ENCODE assay signal across 8 cellular contexts in the genomic region with DNA sequence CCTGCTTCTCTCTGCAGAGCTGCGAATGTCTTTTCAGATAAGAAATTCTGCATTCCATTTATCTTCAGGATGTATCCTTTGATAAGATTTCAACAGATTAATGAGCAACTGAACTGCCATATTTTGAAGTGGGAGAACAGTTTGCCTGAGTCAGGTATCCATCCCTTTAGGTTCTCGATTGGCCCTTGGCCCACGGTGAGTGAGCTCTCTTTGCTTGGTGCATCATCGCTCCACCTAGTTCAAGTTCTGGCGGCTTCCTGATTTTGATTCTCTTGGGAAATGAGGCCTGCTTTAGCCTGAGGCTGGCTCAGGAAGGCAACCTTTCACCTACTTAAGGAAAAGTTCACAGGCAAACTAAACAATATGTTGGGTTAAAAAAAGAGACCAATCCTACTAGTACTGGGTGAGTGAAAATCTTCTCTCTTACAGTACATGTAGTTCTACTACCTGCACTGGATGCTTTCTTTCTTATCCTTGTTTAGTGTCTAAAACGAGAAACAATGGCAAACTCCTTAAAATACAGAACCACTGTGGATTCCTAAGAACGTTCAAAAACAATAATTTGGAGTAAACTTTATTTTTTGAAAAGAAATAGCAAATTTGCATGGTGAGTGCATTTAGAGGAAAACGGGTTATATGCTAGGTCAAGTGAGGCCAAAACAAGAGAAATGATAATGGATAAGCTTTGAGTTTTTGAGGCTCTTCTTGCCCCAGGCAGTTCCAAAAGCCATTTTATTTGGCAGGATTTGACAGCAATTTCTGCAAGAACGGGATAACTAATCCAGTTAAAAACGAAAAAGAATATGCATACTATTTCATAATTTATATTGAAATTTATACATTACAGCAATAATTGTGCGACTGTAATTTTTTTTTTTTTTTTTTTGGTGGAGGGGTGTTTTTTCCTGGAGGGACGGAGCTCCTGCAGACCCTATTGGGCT. TPM values are rescaled to one million over a fixed set of nuclear protein-coding genes. Genes with fewer than 3 reads are reported as not detected.
DNase-seq lines count a peak whose midpoint lies in the region; ATAC-seq and TF ChIP-seq lines count a peak whose summit lies in the region.

No MANE protein-coding gene starts in this region.

- H3K4me3 ChIP-seq in LNCaP clone FGC (ENCODE audit: low read depth, low read length) (peak overlapping the region; percentile 82), prostate gland (peak overlapping the region; percentile 96 to 99)

- H3K4me3 Mint-ChIP-seq in activated naive CD8-positive, alpha-beta T cell treated with anti-CD3 and anti-CD28 coated beads, Interleukin-2, amount 10 ng/mL, durations not matched to agents 7 days and 5 days = peak overlapping the region; percentile 73

- H3K27me3 Mint-ChIP-seq in activated naive CD8-positive, alpha-beta T cell treated with anti-CD3 and anti-CD28 coated beads, Interleukin-2, amount 10 ng/mL, durations not matched to agents 7 days and 5 days = peaks cover 22% of the 10 kb centered on the region

- no peaks in the 10 kb centered on the region for H3K4me1 ChIP-seq in prostate gland (replicated peaks)

- peaks cover 4% of the 10 kb centered on the region for H3K4me1 Mint-ChIP-seq in activated naive CD8-positive, alpha-beta T cell treated with anti-CD3 and anti-CD28 coated beads, Interleukin-2, amount 10 ng/mL, durations not matched to agents 7 days and 5 days

- peak overlapping the region; percentile 47 for H3K27ac Mint-ChIP-seq in activated naive CD8-positive, alpha-beta T cell treated with anti-CD3 and anti-CD28 coated beads, Interleukin-2, amount 10 ng/mL, durations not matched to agents 7 days and 5 days

- DNase-seq in Daoy (ENCODE audit: low read depth) = peak; percentile 85
- DNase-seq in LNCaP clone FGC (ENCODE audit: low read depth) = peak; percentile 74
- no peak for DNase-seq in activated naive CD8-positive, alpha-beta T cell treated with anti-CD3 and anti-CD28 coated beads, Interleukin-2, amount 10 ng/mL, durations not matched to agents 7 days and 5 days
- DNase-seq in left cardiac atrium = peak; percentile 70
- peak; percentile 54 for DNase-seq in prostate gland (ENCODE audit: low spot score)
- DNase-seq in NCI-H774 (lab: John Stamatoyannopoulos, UW) = no peak

- intact Hi-C loops in left cardiac atrium (cut with DNase I) (loop anchor here in 1 of 2 donors (2.0 to 5.0 kb wide), 2 partner anchors 68 to 151 kb away; no protein-coding TSS in a partner anchor), prostate gland (cut with DNase I) (no loop called here)

- WGBS in prostate gland = 15% methylated on average over 12 of the region's 12 CpGs

- H3K9me3 Mint-ChIP-seq in activated naive CD8-positive, alpha-beta T cell treated with anti-CD3 and anti-CD28 coated beads, Interleukin-2, amount 10 ng/mL, durations not matched to agents 7 days and 5 days = no peaks in the 10 kb centered on the region

- TF ChIP-seq CTCF in LNCaP clone FGC (IDR thresholded peaks at IDR 0.05; ENCODE audit: control insufficient read depth, extremely low read depth, insufficient read depth) (no peak), prostate gland (IDR thresholded peaks at IDR 0.05) (no peak)

- H3K27me3 ChIP-seq in prostate gland (replicated peaks; ENCODE audit: insufficient read depth) = no peaks in the 10 kb centered on the region

- peak overlapping the region; percentile 80 to 92 for H3K27ac ChIP-seq in prostate gland

- POLR2A ChIA-PET in activated naive CD8-positive, alpha-beta T cell treated with anti-CD3 and anti-CD28 coated beads, Interleukin-2, amount 10 ng/mL, durations not matched to agents 7 days and 5 days (lab: Charles Lee) = interaction anchor here (0.5 to 2.6 kb wide), 4 partner anchors 10 to 825 kb away, joined by 3 to 13 read pairs (median 4); partner anchors contain the start of gene FARSB

- no peak for TF ChIP-seq POLR2A in prostate gland (IDR thresholded peaks at IDR 0.05)

- H3K9me3 ChIP-seq in prostate gland = no peaks in the 10 kb centered on the region

- no peak for ATAC-seq in activated naive CD8-positive, alpha-beta T cell treated with anti-CD3 and anti-CD28 coated beads, Interleukin-2, amount 10 ng/mL, durations not matched to agents 7 days and 5 days (ENCODE audit: low read depth)
- ATAC-seq in left cardiac atrium (peak; percentile 13 to 58), HG02759 (IDR thresholded peaks at IDR 0.05; ENCODE audit: unreplicated experiment) (no peak), HG02870 (IDR thresholded peaks at IDR 0.05; ENCODE audit: unreplicated experiment) (no peak)

- H3K36me3 Mint-ChIP-seq in activated naive CD8-positive, alpha-beta T cell treated with anti-CD3 and anti-CD28 coated beads, Interleukin-2, amount 10 ng/mL, durations not matched to agents 7 days and 5 days = no peaks in the 10 kb centered on the region

- no peaks in the 10 kb centered on the region for H3K36me3 ChIP-seq in prostate gland

RNA-seq across cellular contexts. Expression of gene ACSL3, which starts 0.8 kb away (rescaled TPM):
- 62.9 and 76.2 TPM in 2 replicates for total RNA-seq in Daoy (2014; rRNA removed; shearing (Covaris generic))
- total RNA-seq in activated naive CD8-positive, alpha-beta T cell treated with anti-CD3 and anti-CD28 coated beads, Interleukin-2, amount 10 ng/mL, durations not matched to agents 7 days and 5 days = 10 to 100 TPM; 47.7 to 50.9 TPM
- total RNA-seq in left cardiac atrium = 10 to 100 TPM; 37.8 to 38.1 TPM
- 100 to 1,000 TPM in 1 of 2 donors, 10 to 100 TPM in 1; 77.1 to 124 TPM for total RNA-seq in prostate gland

Comparison
In these comparisons a context has a peak if more than half of its experiments do, and no peak if none do; other contexts are left out.
1. DNase-seq: peak in Daoy (single experiment), LNCaP clone FGC (single experiment), left cardiac atrium (single experiment) and prostate gland (single experiment); none in activated naive CD8-positive, alpha-beta T cell treated with anti-CD3 and anti-CD28 coated beads, Interleukin-2, amount 10 ng/mL, durations not matched to agents 7 days and 5 days (single experiment) and NCI-H774 (single experiment).
2. ATAC-seq: peak in left cardiac atrium (2 of 2); none in activated naive CD8-positive, alpha-beta T cell treated with anti-CD3 and anti-CD28 coated beads, Interleukin-2, amount 10 ng/mL, durations not matched to agents 7 days and 5 days (single experiment), HG02759 (single experiment) and HG02870 (single experiment).